23 cellular contexts compared by ENCODE assay signal in the genomic region with DNA sequence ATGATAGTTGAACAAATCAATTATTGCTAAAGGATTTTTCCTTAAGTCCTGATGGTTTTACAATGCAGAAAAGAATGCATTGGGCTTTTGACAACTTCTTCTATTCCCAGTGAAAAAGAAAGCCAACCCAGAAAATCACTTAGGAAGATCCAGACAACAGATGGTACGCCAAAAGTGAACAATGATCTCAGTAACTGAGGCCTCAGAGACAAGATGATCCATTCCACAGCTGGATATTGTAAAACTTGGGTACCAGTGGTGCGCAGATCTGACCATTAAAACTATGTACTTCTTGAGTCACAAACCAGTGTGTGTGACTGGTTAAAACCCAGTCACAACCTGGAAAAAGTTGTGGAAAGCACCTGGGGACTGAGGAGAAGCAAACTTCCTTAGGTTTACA.
DNase-seq lines count a peak whose midpoint lies in the region; ATAC-seq, FAIRE-seq and TF ChIP-seq lines count a peak whose summit lies in the region.
"Had no signal": no experiment of that assay in that cellular context is flagged by ENCODE, and none has a peak within 500 bp of the region (broad histone marks: within the 10 kb centered on the region; RNA-seq: fewer than 3 reads in every experiment).

No MANE protein-coding gene starts in this region.

- 64% methylated on average over 2 of the region's 2 CpGs for WGBS in A549 (ENCODE audit: missing lambda C conversion rate)

- TF ChIP-seq POLR2A in A549 (IDR thresholded peaks at IDR 0.05; ENCODE audit: low read length), result no peak

- TF ChIP-seq RAD21 in A549 (conservative IDR thresholded peaks at IDR 0.05 in 1 of 2, IDR thresholded peaks at IDR 0.05 in 1 of 2), result no peak

- no peak for TF ChIP-seq EP300 in A549 (IDR thresholded peaks at IDR 0.05)

- peaks cover 16% of the 10 kb centered on the region for H3K9me3 ChIP-seq in A549
- H3K9me3 ChIP-seq: BE2C, BLaER1 had no signal

- FAIRE-seq in A549 (lab: Jason Lieb, UNC), result no peak
- FAIRE-seq: GM12878, GM12892, GM18507 had no signal

- TF ChIP-seq CTCF in A549 (IDR thresholded peaks at IDR 0.05) (no peak), VCaP (conservative IDR thresholded peaks at IDR 0.05) (no peak)

- CTCF ChIA-PET in A549 (lab: Yijun Ruan, JAX), result interaction anchor here (0.9 to 1.4 kb wide), 3 partner anchors 9 to 94 kb away, joined by 3 read pairs; no protein-coding TSS in a partner anchor

- H3K4me1 ChIP-seq in A549, result peaks cover 51% of the 10 kb centered on the region
- H3K4me1 ChIP-seq: BE2C, BLaER1 had no signal

- POLR2A ChIA-PET in A549 (lab: Yijun Ruan, JAX), result interaction anchor here (2.0 kb wide), 1 partner anchor 9 kb away, joined by 10 read pairs; no protein-coding TSS in a partner anchor

- intact Hi-C loops in posterior cingulate gyrus (cut with DNase I), result no loop called here

- DNase-seq in A549 (ENCODE audit: low read depth in 1 of 2, low spot score in 1 of 2) (no peak), myocyte (ENCODE audit: low read depth) (peak; percentile 53), NCI-H1417 treated with DMSO at 0.1 percent for 48 hours (lab: John Stamatoyannopoulos, UW) (no peak), posterior cingulate gyrus (no peak), NCI-H1092 (lab: John Stamatoyannopoulos, UW) (no peak)
- DNase-seq: ACHN; BE2C; CD4-positive, alpha-beta memory T cell; CD4-positive, CD25-positive, alpha-beta regulatory T cell; CD8-positive, alpha-beta memory T cell; COR-L47; DMS 273 treated with DMSO at 0.1 percent for 48 hours; DMS153; DMS53; DMS79; DND-41; EL; GDM1 had no signal

- ATAC-seq in A549, result no peak
- ATAC-seq: GM12878 had no signal

- no peak overlapping the region for H3K4me2 ChIP-seq in A549
- H3K4me2 ChIP-seq: BLaER1 had no signal

- no peak overlapping the region for H3K4me3 ChIP-seq in A549
- H3K4me3 ChIP-seq: BLaER1, GM12878 had no signal

- peak overlapping the region; percentile 67 to 74; a peak in 5 of 6 replicates for H3K27ac ChIP-seq in A549
- peak overlapping the region; percentile 87; the same call in 1 of the 2 replicates for H3K27ac ChIP-seq in VCaP
- H3K27ac ChIP-seq: BLaER1 had no signal

TF ChIP-seq in A549, 52 proteins besides CTCF, POLR2A, EP300 and RAD21:
- TF ChIP-seq FOXS1 (CRISPR knock-in tag; IDR thresholded peaks at IDR 0.05), result no peak
- TF ChIP-seq, protein P1, sequence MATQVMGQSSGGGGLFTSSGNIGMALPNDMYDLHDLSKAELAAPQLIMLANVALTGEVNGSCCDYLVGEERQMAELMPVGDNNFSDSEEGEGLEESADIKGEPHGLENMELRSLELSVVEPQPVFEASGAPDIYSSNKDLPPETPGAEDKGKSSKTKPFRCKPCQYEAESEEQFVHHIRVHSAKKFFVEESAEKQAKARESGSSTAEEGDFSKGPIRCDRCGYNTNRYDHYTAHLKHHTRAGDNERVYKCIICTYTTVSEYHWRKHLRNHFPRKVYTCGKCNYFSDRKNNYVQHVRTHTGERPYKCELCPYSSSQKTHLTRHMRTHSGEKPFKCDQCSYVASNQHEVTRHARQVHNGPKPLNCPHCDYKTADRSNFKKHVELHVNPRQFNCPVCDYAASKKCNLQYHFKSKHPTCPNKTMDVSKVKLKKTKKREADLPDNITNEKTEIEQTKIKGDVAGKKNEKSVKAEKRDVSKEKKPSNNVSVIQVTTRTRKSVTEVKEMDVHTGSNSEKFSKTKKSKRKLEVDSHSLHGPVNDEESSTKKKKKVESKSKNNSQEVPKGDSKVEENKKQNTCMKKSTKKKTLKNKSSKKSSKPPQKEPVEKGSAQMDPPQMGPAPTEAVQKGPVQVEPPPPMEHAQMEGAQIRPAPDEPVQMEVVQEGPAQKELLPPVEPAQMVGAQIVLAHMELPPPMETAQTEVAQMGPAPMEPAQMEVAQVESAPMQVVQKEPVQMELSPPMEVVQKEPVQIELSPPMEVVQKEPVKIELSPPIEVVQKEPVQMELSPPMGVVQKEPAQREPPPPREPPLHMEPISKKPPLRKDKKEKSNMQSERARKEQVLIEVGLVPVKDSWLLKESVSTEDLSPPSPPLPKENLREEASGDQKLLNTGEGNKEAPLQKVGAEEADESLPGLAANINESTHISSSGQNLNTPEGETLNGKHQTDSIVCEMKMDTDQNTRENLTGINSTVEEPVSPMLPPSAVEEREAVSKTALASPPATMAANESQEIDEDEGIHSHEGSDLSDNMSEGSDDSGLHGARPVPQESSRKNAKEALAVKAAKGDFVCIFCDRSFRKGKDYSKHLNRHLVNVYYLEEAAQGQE (IDR thresholded peaks at IDR 0.05), result no peak
- no peak for TF ChIP-seq JUN (IDR thresholded peaks at IDR 0.05)
- TF ChIP-seq RARB (CRISPR knock-in tag; IDR thresholded peaks at IDR 0.05), result no peak
- TF ChIP-seq CHD4 (IDR thresholded peaks at IDR 0.05; ENCODE audit: borderline replicate concordance), result no peak
